ENCODE assay signal across 8 cellular contexts in genomic region chr10:110865804-110866482, GRCh38. TPM values are rescaled to one million over a fixed set of nuclear protein-coding genes. Genes with fewer than 3 reads are reported as not detected.
DNase-seq lines count a peak whose midpoint lies in the region; ATAC-seq and TF ChIP-seq lines count a peak whose summit lies in the region.

No MANE protein-coding gene starts in this region.

- H3K4me1 Mint-ChIP-seq in activated naive CD8-positive, alpha-beta T cell treated with anti-CD3 and anti-CD28 coated beads, Interleukin-2, amount 50 U/mL, for 24 hours, result peaks cover 99% of the 10 kb centered on the region
- H3K4me1 Mint-ChIP-seq in naive thymus-derived CD8-positive, alpha-beta T cell, result peaks cover 61 to 100% (median 98%) of the 10 kb centered on the region in 4 donors

- H3K36me3 Mint-ChIP-seq in activated naive CD8-positive, alpha-beta T cell treated with anti-CD3 and anti-CD28 coated beads, Interleukin-2, amount 50 U/mL, for 24 hours (ENCODE audit: low read depth), result no peaks in the 10 kb centered on the region
- H3K36me3 Mint-ChIP-seq in naive thymus-derived CD8-positive, alpha-beta T cell, result peaks cover 0 to 4% (median 3%) of the 10 kb centered on the region in 3 donors

- peak; percentile 66 for DNase-seq in DMS 273 (lab: John Stamatoyannopoulos, UW; ENCODE audit: unreplicated experiment)
- DNase-seq in HEK293T (ENCODE audit: extremely low spot score), result no peak
- no peak for DNase-seq in activated naive CD8-positive, alpha-beta T cell treated with anti-CD3 and anti-CD28 coated beads, Interleukin-2, amount 50 U/mL, for 24 hours
- DNase-seq in naive thymus-derived CD8-positive, alpha-beta T cell, result peak in 2 of 10 donors; percentile 39 to 50
- DNase-seq in SK-N-DZ (ENCODE audit: low spot score), result no peak
- DNase-seq in activated effector memory CD4-positive, alpha-beta T cell treated with anti-CD3 and anti-CD28 coated beads, Interleukin-2, amount 50 U/mL, for 16 hours, result no peak

- H3K27ac Mint-ChIP-seq in activated naive CD8-positive, alpha-beta T cell treated with anti-CD3 and anti-CD28 coated beads, Interleukin-2, amount 50 U/mL, for 24 hours, result peak overlapping the region; percentile 91
- H3K27ac Mint-ChIP-seq in naive thymus-derived CD8-positive, alpha-beta T cell, result peak overlapping the region; percentile 97 to 100 (median 99)

- H3K9me3 Mint-ChIP-seq in activated naive CD8-positive, alpha-beta T cell treated with anti-CD3 and anti-CD28 coated beads, Interleukin-2, amount 50 U/mL, for 24 hours, result no peaks in the 10 kb centered on the region
- H3K9me3 Mint-ChIP-seq in naive thymus-derived CD8-positive, alpha-beta T cell, result no peaks in the 10 kb centered on the region

- peak overlapping the region; percentile 76 for H3K4me3 Mint-ChIP-seq in activated naive CD8-positive, alpha-beta T cell treated with anti-CD3 and anti-CD28 coated beads, Interleukin-2, amount 50 U/mL, for 24 hours
- H3K4me3 Mint-ChIP-seq in naive thymus-derived CD8-positive, alpha-beta T cell, result peak overlapping the region; percentile 62 to 94 (median 80)

- no peaks in the 10 kb centered on the region for H3K27me3 Mint-ChIP-seq in activated naive CD8-positive, alpha-beta T cell treated with anti-CD3 and anti-CD28 coated beads, Interleukin-2, amount 50 U/mL, for 24 hours
- no peaks in the 10 kb centered on the region for H3K27me3 Mint-ChIP-seq in naive thymus-derived CD8-positive, alpha-beta T cell

- POLR2A ChIA-PET in HEK293T (lab: Yijun Ruan, JAX), result no interaction called here
- POLR2A ChIA-PET in naive thymus-derived CD8-positive, alpha-beta T cell (lab: Charles Lee), result interaction anchor here (1.0 to 5.0 kb wide), 8 partner anchors 7 to 64 kb away, joined by 3 to 44 read pairs (median 20); partner anchors contain the start of genes BBIP1 and SHOC2

- CTCF ChIA-PET in HEK293T (lab: Yijun Ruan, JAX), result interaction anchor here (1.2 kb wide), 1 partner anchor 23 kb away, joined by 8 read pairs; no protein-coding TSS in a partner anchor

- ATAC-seq in activated naive CD8-positive, alpha-beta T cell treated with anti-CD3 and anti-CD28 coated beads, Interleukin-2, amount 50 U/mL, for 24 hours, result peak; percentile 14
- ATAC-seq in naive thymus-derived CD8-positive, alpha-beta T cell, result peak in 1 of 2 donors; percentile 4
- ATAC-seq in HG02840 (IDR thresholded peaks at IDR 0.05; ENCODE audit: low FRiP score, unreplicated experiment) (no peak), HG02588 (IDR thresholded peaks at IDR 0.05; ENCODE audit: unreplicated experiment) (no peak)

TF ChIP-seq in HEK293T, 16 proteins besides CTCF, POLR2A, EP300 and RAD21:
- no peak for TF ChIP-seq SUZ12 (IDR thresholded peaks at IDR 0.05)
- TF ChIP-seq PKNOX1 (IDR thresholded peaks at IDR 0.05), result peak; percentile 82

RNA-seq across cellular contexts. Expression of gene PDCD4, which starts 5.8 kb away (rescaled TPM):
- total RNA-seq in naive thymus-derived CD8-positive, alpha-beta T cell, result 100 to 1,000 TPM; 361 to 367 TPM
- polyA plus RNA-seq in naive thymus-derived CD8-positive, alpha-beta T cell, result 100 to 1,000 TPM; 318 to 385 (median 341) TPM
- 30.0 and 43.5 TPM in 2 replicates for polyA plus RNA-seq in SK-N-DZ (2014; cell fraction: cytosol; rRNA removed)
- 42.9 and 57.8 TPM in 2 replicates for polyA plus RNA-seq in SK-N-DZ (2014; cell fraction: nucleus; rRNA removed)

RNA-seq across cellular contexts. Expression of gene BBIP1, which starts 53.0 kb away (rescaled TPM):
- 10 to 100 TPM; 46.5 to 60.3 TPM for total RNA-seq in naive thymus-derived CD8-positive, alpha-beta T cell
- 10 to 100 TPM; 25.1 to 29.7 (median 29.0) TPM for polyA plus RNA-seq in naive thymus-derived CD8-positive, alpha-beta T cell
- 48.6 and 48.7 TPM in 2 replicates for polyA plus RNA-seq in SK-N-DZ (2014; cell fraction: cytosol; rRNA removed)
- polyA plus RNA-seq in SK-N-DZ (2014; cell fraction: nucleus; rRNA removed), result 57.3 and 69.6 TPM in 2 replicates

RNA-seq across cellular contexts. Expression of gene SHOC2, which starts 53.5 kb away (rescaled TPM):
- 10 to 100 TPM; 66.1 to 72.6 TPM for total RNA-seq in naive thymus-derived CD8-positive, alpha-beta T cell
- polyA plus RNA-seq in naive thymus-derived CD8-positive, alpha-beta T cell, result 10 to 100 TPM; 43.2 to 58.3 (median 57.7) TPM
- polyA plus RNA-seq in SK-N-DZ (2014; cell fraction: cytosol; rRNA removed), result 13.3 and 22.3 TPM in 2 replicates
- polyA plus RNA-seq in SK-N-DZ (2014; cell fraction: nucleus; rRNA removed), result 10.2 and 10.6 TPM in 2 replicates
